ENCODE assay signal across 8 cellular contexts in genomic region chr14:93430889-93431670, GRCh38. TPM values are rescaled to one million over a fixed set of nuclear protein-coding genes. Genes with fewer than 3 reads are reported as not detected.
DNase-seq lines count a peak whose midpoint lies in the region; ATAC-seq and TF ChIP-seq lines count a peak whose summit lies in the region.

UNC79 (plus strand) TSS chr14:93430939; CDS start chr14:93431030, 91 bp downstream.

- WGBS in mesendoderm (ENCODE audit: extremely low coverage, insufficient coverage, low lambda C conversion rate) = no CpG with 5 or more reads among the region's 35 CpGs
- WGBS in tibial nerve, 2 donors = 1 to 3% methylated on average over 25 to 34 of the region's 35 CpGs

- no peak within 1 kb of the TSS for H2BK5ac ChIP-seq in mesendoderm (ENCODE audit: low read length)

- H3K4me3 ChIP-seq in mesendoderm (ENCODE audit: low read length) = peak within 1 kb of the TSS; percentile 65
- peak within 1 kb of the TSS in 1 of 4 donors; percentile 24 for H3K4me3 ChIP-seq in tibial nerve

- peak within 1 kb of the TSS; percentile 77 for H3K56ac ChIP-seq in mesendoderm (ENCODE audit: low read length)

- H2BK15ac ChIP-seq in mesendoderm (replicated peaks; ENCODE audit: low read depth) = no peak within 1 kb of the TSS

- H3K4ac ChIP-seq in mesendoderm (ENCODE audit: low read depth, low read length) = no peak within 1 kb of the TSS

- TF ChIP-seq POLR2A in tibial nerve (IDR thresholded peaks at IDR 0.05) = no peak

- peak within 1 kb of the TSS; percentile 62 for H3K9ac ChIP-seq in mesendoderm (ENCODE audit: low read length)

- no peak within 1 kb of the TSS for H3K18ac ChIP-seq in mesendoderm (ENCODE audit: low read length)

- H3K79me2 ChIP-seq in mesendoderm (ENCODE audit: control insufficient read depth, insufficient read depth, low read length) = no peaks in the 10 kb centered on the region

- peak; percentile 8 for DNase-seq in DMS114 treated with DMSO at 0.1 percent for 48 hours (lab: John Stamatoyannopoulos, UW; ENCODE audit: unreplicated experiment)
- DNase-seq in NCI-H2107 treated with DMSO at 0.1 percent for 48 hours (lab: John Stamatoyannopoulos, UW; ENCODE audit: unreplicated experiment) = peak; percentile 96
- DNase-seq in caudate nucleus (lab: John Stamatoyannopoulos, UW) = peak in 54 of 61 donors; percentile 23 to 88 (median 66)
- peak; percentile 69 for DNase-seq in mesendoderm
- no peak for DNase-seq in tibial nerve (ENCODE audit: low spot score in 2 of 2)
- DNase-seq in kidney glomerular epithelial cell (lab: John Stamatoyannopoulos, UW) = no peak

- no peak for TF ChIP-seq EP300 in tibial nerve (IDR thresholded peaks at IDR 0.05)

- H3K36me3 ChIP-seq in mesendoderm (ENCODE audit: control insufficient read depth, insufficient read depth, low read length) (no peaks in the 10 kb centered on the region), tibial nerve (no peaks in the 10 kb centered on the region)

- TF ChIP-seq CTCF in tibial nerve (IDR thresholded peaks at IDR 0.05) = no peak

- peaks cover 2% of the 10 kb centered on the region for H3K4me1 ChIP-seq in mesendoderm (ENCODE audit: control insufficient read depth, low read depth, low read length)
- peaks cover 0 to 14% (median 0%) of the 10 kb centered on the region in 4 donors for H3K4me1 ChIP-seq in tibial nerve

- H3K4me2 ChIP-seq in mesendoderm (ENCODE audit: low read length) = peak within 1 kb of the TSS; percentile 72

- H4K8ac ChIP-seq in mesendoderm (ENCODE audit: low read depth, low read length) = no peak within 1 kb of the TSS

- H2BK120ac ChIP-seq in mesendoderm (ENCODE audit: low read depth, low read length) = no peak within 1 kb of the TSS

- H3K23ac ChIP-seq in mesendoderm (ENCODE audit: low read length) = peak within 1 kb of the TSS; percentile 76

- H4K5ac ChIP-seq in mesendoderm (ENCODE audit: low read length) = no peak within 1 kb of the TSS

- peaks cover 0 to 16% (median 4%) of the 10 kb centered on the region in 4 donors for H3K9me3 ChIP-seq in tibial nerve

- ATAC-seq in HG02840 (IDR thresholded peaks at IDR 0.05; ENCODE audit: low FRiP score, unreplicated experiment) (no peak), GM21423 (IDR thresholded peaks at IDR 0.05; ENCODE audit: unreplicated experiment) (no peak)

- H3K27me3 ChIP-seq in mesendoderm (ENCODE audit: insufficient read depth, low read length, poor library complexity) (no peaks in the 10 kb centered on the region), tibial nerve (peaks cover 0 to 32% of the 10 kb centered on the region in 2 donors)

- H3K27ac ChIP-seq in caudate nucleus (ENCODE audit: low read depth, low read length) = peak within 1 kb of the TSS; percentile 67
- no peak within 1 kb of the TSS for H3K27ac ChIP-seq in mesendoderm (ENCODE audit: low read depth, low read length)
- no peak within 1 kb of the TSS for H3K27ac ChIP-seq in tibial nerve

- no peaks in the 10 kb centered on the region for H3K79me1 ChIP-seq in mesendoderm (ENCODE audit: low read length)

- no peak within 1 kb of the TSS for H2AK5ac ChIP-seq in mesendoderm (ENCODE audit: low read length)

RNA-seq across cellular contexts. Expression of gene UNC79, which starts in this region (rescaled TPM):
- polyA plus RNA-seq in mesendoderm (2013, experiment 1 of 2) = 0.56 TPM
- polyA plus RNA-seq in mesendoderm (2013, experiment 2 of 2) = 0.56 TPM
- 1 to 10 TPM in 1 of 4 donors, under 1 TPM in 2, not detected in 1; under 0.01 to 1.3 (median 0.21) TPM for total RNA-seq in tibial nerve

Comparison
In these comparisons a context has a peak if more than half of its experiments do, and no peak if none do; other contexts are left out.
1. DNase-seq: peak in DMS114 treated with DMSO at 0.1 percent for 48 hours (single experiment), NCI-H2107 treated with DMSO at 0.1 percent for 48 hours (single experiment), caudate nucleus (54 of 61) and mesendoderm (single experiment); none in tibial nerve (0 of 2) and kidney glomerular epithelial cell (single experiment).